1 cellular context compared by ENCODE assay signal in genomic region chr6:73644941-73645591, GRCh38.
TF ChIP-seq lines count a peak whose summit lies in the region.

No MANE protein-coding gene starts in this region.

TF ChIP-seq in HepG2, 621 proteins besides CTCF, POLR2A, EP300 and RAD21:
- TF ChIP-seq ZNF549 (CRISPR knock-in tag; IDR thresholded peaks at IDR 0.05) (no peak), CSRNP2 (CRISPR knock-in tag; conservative IDR thresholded peaks at IDR 0.05; ENCODE audit: low read depth) (no peak), ZNF644 (CRISPR knock-in tag; IDR thresholded peaks at IDR 0.05; ENCODE audit: low read depth) (no peak), ZBTB1 (CRISPR knock-in tag; IDR thresholded peaks at IDR 0.05; ENCODE audit: borderline replicate concordance) (no peak)
